ENCODE assay signal across 1 cellular context in the genomic region with DNA sequence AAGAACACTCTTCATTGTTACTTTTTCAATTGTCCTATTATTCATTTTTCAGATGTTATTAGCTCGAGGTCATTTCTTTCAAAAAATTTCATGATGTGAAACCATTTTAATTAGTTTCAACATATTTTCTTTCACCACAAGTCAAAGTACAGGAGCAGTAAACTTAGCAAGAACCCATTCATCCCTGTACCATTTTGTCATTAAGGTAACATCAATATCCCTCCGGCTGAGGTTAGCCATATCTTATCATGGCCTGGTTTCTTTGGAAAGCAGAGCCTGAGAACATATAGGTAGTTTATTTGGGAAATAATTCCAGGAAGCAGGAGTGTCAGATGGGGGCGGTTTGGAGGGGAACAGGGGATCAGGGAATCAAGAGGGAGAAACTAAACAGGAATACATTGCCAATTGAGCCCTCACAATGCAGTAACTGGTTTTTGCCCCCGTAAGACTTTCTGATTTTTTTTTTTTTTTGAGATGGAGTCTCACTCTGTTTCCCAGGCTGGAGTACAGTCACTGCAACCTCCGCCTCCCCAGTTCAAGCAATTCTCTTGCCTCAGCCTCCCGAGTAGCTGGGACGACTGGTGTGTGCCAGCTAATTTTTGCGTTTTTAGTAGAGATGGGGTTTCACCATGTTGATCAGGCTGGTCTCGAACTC.
TF ChIP-seq lines count a peak whose summit lies in the region.

No MANE protein-coding gene starts in this region.

TF ChIP-seq in GM23338, 12 proteins besides CTCF, POLR2A, EP300 and RAD21 (continued from another document):
- TF ChIP-seq, protein P1, sequence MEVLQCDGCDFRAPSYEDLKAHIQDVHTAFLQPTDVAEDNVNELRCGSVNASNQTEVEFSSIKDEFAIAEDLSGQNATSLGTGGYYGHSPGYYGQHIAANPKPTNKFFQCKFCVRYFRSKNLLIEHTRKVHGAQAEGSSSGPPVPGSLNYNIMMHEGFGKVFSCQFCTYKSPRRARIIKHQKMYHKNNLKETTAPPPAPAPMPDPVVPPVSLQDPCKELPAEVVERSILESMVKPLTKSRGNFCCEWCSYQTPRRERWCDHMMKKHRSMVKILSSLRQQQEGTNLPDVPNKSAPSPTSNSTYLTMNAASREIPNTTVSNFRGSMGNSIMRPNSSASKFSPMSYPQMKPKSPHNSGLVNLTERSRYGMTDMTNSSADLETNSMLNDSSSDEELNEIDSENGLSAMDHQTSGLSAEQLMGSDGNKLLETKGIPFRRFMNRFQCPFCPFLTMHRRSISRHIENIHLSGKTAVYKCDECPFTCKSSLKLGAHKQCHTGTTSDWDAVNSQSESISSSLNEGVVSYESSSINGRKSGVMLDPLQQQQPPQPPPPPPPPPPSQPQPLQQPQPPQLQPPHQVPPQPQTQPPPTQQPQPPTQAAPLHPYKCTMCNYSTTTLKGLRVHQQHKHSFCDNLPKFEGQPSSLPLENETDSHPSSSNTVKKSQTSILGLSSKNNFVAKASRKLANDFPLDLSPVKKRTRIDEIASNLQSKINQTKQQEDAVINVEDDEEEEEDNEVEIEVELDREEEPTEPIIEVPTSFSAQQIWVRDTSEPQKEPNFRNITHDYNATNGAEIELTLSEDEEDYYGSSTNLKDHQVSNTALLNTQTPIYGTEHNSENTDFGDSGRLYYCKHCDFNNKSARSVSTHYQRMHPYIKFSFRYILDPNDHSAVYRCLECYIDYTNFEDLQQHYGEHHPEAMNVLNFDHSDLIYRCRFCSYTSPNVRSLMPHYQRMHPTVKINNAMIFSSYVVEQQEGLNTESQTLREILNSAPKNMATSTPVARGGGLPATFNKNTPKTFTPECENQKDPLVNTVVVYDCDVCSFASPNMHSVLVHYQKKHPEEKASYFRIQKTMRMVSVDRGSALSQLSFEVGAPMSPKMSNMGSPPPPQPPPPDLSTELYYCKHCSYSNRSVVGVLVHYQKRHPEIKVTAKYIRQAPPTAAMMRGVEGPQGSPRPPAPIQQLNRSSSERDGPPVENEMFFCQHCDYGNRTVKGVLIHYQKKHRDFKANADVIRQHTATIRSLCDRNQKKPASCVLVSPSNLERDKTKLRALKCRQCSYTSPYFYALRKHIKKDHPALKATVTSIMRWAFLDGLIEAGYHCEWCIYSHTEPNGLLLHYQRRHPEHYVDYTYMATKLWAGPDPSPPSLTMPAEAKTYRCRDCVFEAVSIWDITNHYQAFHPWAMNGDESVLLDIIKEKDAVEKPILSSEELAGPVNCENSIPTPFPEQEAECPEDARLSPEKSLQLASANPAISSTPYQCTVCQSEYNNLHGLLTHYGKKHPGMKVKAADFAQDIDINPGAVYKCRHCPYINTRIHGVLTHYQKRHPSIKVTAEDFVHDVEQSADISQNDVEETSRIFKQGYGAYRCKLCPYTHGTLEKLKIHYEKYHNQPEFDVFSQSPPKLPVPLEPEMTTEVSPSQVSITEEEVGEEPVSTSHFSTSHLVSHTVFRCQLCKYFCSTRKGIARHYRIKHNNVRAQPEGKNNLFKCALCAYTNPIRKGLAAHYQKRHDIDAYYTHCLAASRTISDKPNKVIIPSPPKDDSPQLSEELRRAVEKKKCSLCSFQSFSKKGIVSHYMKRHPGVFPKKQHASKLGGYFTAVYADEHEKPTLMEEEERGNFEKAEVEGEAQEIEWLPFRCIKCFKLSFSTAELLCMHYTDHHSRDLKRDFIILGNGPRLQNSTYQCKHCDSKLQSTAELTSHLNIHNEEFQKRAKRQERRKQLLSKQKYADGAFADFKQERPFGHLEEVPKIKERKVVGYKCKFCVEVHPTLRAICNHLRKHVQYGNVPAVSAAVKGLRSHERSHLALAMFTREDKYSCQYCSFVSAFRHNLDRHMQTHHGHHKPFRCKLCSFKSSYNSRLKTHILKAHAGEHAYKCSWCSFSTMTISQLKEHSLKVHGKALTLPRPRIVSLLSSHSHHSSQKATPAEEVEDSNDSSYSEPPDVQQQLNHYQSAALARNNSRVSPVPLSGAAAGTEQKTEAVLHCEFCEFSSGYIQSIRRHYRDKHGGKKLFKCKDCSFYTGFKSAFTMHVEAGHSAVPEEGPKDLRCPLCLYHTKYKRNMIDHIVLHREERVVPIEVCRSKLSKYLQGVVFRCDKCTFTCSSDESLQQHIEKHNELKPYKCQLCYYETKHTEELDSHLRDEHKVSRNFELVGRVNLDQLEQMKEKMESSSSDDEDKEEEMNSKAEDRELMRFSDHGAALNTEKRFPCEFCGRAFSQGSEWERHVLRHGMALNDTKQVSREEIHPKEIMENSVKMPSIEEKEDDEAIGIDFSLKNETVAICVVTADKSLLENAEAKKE (CRISPR knock-in tag; IDR thresholded peaks at IDR 0.05), result no peak
- TF ChIP-seq, protein P2, sequence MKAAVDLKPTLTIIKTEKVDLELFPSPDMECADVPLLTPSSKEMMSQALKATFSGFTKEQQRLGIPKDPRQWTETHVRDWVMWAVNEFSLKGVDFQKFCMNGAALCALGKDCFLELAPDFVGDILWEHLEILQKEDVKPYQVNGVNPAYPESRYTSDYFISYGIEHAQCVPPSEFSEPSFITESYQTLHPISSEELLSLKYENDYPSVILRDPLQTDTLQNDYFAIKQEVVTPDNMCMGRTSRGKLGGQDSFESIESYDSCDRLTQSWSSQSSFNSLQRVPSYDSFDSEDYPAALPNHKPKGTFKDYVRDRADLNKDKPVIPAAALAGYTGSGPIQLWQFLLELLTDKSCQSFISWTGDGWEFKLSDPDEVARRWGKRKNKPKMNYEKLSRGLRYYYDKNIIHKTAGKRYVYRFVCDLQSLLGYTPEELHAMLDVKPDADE (IDR thresholded peaks at IDR 0.05), result no peak
- TF ChIP-seq NANOG (IDR thresholded peaks at IDR 0.05; ENCODE audit: borderline replicate concordance), result no peak
- no peak for TF ChIP-seq EZH2 (IDR thresholded peaks at IDR 0.05; ENCODE audit: low read depth, unreplicated experiment)
- no peak for TF ChIP-seq CREB1 (CRISPR knock-in tag; IDR thresholded peaks at IDR 0.05; ENCODE audit: low read depth)
- TF ChIP-seq, protein P3, sequence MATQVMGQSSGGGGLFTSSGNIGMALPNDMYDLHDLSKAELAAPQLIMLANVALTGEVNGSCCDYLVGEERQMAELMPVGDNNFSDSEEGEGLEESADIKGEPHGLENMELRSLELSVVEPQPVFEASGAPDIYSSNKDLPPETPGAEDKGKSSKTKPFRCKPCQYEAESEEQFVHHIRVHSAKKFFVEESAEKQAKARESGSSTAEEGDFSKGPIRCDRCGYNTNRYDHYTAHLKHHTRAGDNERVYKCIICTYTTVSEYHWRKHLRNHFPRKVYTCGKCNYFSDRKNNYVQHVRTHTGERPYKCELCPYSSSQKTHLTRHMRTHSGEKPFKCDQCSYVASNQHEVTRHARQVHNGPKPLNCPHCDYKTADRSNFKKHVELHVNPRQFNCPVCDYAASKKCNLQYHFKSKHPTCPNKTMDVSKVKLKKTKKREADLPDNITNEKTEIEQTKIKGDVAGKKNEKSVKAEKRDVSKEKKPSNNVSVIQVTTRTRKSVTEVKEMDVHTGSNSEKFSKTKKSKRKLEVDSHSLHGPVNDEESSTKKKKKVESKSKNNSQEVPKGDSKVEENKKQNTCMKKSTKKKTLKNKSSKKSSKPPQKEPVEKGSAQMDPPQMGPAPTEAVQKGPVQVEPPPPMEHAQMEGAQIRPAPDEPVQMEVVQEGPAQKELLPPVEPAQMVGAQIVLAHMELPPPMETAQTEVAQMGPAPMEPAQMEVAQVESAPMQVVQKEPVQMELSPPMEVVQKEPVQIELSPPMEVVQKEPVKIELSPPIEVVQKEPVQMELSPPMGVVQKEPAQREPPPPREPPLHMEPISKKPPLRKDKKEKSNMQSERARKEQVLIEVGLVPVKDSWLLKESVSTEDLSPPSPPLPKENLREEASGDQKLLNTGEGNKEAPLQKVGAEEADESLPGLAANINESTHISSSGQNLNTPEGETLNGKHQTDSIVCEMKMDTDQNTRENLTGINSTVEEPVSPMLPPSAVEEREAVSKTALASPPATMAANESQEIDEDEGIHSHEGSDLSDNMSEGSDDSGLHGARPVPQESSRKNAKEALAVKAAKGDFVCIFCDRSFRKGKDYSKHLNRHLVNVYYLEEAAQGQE (IDR thresholded peaks at IDR 0.05; ENCODE audit: unreplicated experiment), result no peak
- no peak for TF ChIP-seq STAT1 (IDR thresholded peaks at IDR 0.05; ENCODE audit: unreplicated experiment)
